In genomic region chr19:57599761-57600383, GRCh38 we compare ENCODE assay signal across 8 cellular contexts. TPM values are rescaled to one million over a fixed set of nuclear protein-coding genes. Genes with fewer than 3 reads are reported as not detected.
DNase-seq lines count a peak whose midpoint lies in the region; ATAC-seq and TF ChIP-seq lines count a peak whose summit lies in the region.

Gene ZNF530, plus strand, starts transcription at chr19:57599885. Its CDS starts 4,461 bp downstream, at chr19:57604346.

- H3K27ac Mint-ChIP-seq in activated CD8-positive, alpha-beta T cell treated with anti-CD3 and anti-CD28 coated beads for 36 hours: peak within 1 kb of the TSS; percentile 87

- DNase-seq in NCI-H748 treated with DMSO at 0.1 percent for 48 hours (lab: John Stamatoyannopoulos, UW): peak; percentile 81
- peak; percentile 94 for DNase-seq in activated CD8-positive, alpha-beta T cell treated with anti-CD3 and anti-CD28 coated beads for 36 hours
- peak; percentile 69 for DNase-seq in effector CD8-positive, alpha-beta T cell (lab: John Stamatoyannopoulos, UW)
- DNase-seq in lower lobe of right lung: peak; percentile 94
- peak; percentile 66 to 79 (median 67) for DNase-seq in stimulated activated CD4-positive, alpha-beta T cell treated with anti-CD3 and anti-CD28 coated beads, TNF-alpha, amount 100 ng/mL, for 1 hour (ENCODE audit: low read depth in 3 of 3, low spot score in 1 of 3)

- no peaks in the 10 kb centered on the region for H3K27me3 Mint-ChIP-seq in activated CD8-positive, alpha-beta T cell treated with anti-CD3 and anti-CD28 coated beads for 36 hours

- peak within 1 kb of the TSS; percentile 74 to 88 (median 83) for H3K9ac ChIP-seq in BLaER1 treated with 17β-estradiol and CSF1 and Interleukin-3, amounts not matched to agents 10 nM and 100 nM

- H3K9me3 ChIP-seq in BLaER1 treated with 17β-estradiol and CSF1 and Interleukin-3, amounts not matched to agents 10 nM and 100 nM (replicated peaks in 1 of 11): peaks cover 8 to 35% (median 20%) of the 10 kb centered on the region in 11 experiments; a peak in 21 of 22 replicates
- H3K9me3 ChIP-seq in lower lobe of right lung: peaks cover 19% of the 10 kb centered on the region

- ATAC-seq in GM19351 (IDR thresholded peaks at IDR 0.05; ENCODE audit: unreplicated experiment) (peak; percentile 98), HG03521 (IDR thresholded peaks at IDR 0.05; ENCODE audit: unreplicated experiment) (peak; percentile 88), lower lobe of right lung (peak; percentile 97 to 99)
- peak; percentile 98 for ATAC-seq in activated CD8-positive, alpha-beta T cell treated with anti-CD3 and anti-CD28 coated beads for 36 hours

- H3K27ac ChIP-seq in BLaER1 treated with 17β-estradiol and CSF1 and Interleukin-3, amounts not matched to agents 10 nM and 100 nM: peak within 1 kb of the TSS; percentile 13 to 76 (median 70); a peak in 21 of 22 replicates
- H3K27ac ChIP-seq in lower lobe of right lung: peak within 1 kb of the TSS; percentile 47

- H3K36me3 Mint-ChIP-seq in activated CD8-positive, alpha-beta T cell treated with anti-CD3 and anti-CD28 coated beads for 36 hours (ENCODE audit: low read depth): peaks cover 40% of the 10 kb centered on the region

- H3K4me3 ChIP-seq in BLaER1 treated with 17β-estradiol and CSF1 and Interleukin-3, amounts not matched to agents 10 nM and 100 nM: peak within 1 kb of the TSS; percentile 74 to 95 (median 88)
- peak within 1 kb of the TSS; percentile 89 for H3K4me3 ChIP-seq in lower lobe of right lung

- POLR2A ChIA-PET in activated CD8-positive, alpha-beta T cell treated with anti-CD3 and anti-CD28 coated beads for 36 hours (lab: Charles Lee): interaction anchor here (0.5 to 1.2 kb wide), 7 partner anchors 11 to 403 kb away, joined by 3 to 4 read pairs (median 3); partner anchors contain the start of genes ZNF606 and ZNF749

- peak within 1 kb of the TSS; percentile 83 for H3K4me3 Mint-ChIP-seq in activated CD8-positive, alpha-beta T cell treated with anti-CD3 and anti-CD28 coated beads for 36 hours

- H3K36me3 ChIP-seq in BLaER1 treated with 17β-estradiol and CSF1 and Interleukin-3, amounts not matched to agents 10 nM and 100 nM: peaks cover 18 to 39% (median 35%) of the 10 kb centered on the region in 11 experiments
- peaks cover 4% of the 10 kb centered on the region for H3K36me3 ChIP-seq in lower lobe of right lung

- H3K4me1 ChIP-seq in BLaER1 treated with 17β-estradiol and CSF1 and Interleukin-3, amounts not matched to agents 10 nM and 100 nM: peaks cover 9 to 19% (median 12%) of the 10 kb centered on the region in 10 experiments
- peaks cover 11% of the 10 kb centered on the region for H3K4me1 ChIP-seq in lower lobe of right lung

- no peaks in the 10 kb centered on the region for H4K20me1 ChIP-seq in BLaER1 treated with 17β-estradiol and CSF1 and Interleukin-3, amounts not matched to agents 10 nM and 100 nM

- CTCF ChIA-PET in activated CD8-positive, alpha-beta T cell treated with anti-CD3 and anti-CD28 coated beads for 36 hours (lab: Charles Lee): no interaction called here

- peaks cover 56% of the 10 kb centered on the region for H3K9me3 Mint-ChIP-seq in activated CD8-positive, alpha-beta T cell treated with anti-CD3 and anti-CD28 coated beads for 36 hours

- no peaks in the 10 kb centered on the region for H3K27me3 ChIP-seq in BLaER1 treated with 17β-estradiol and CSF1 and Interleukin-3, amounts not matched to agents 10 nM and 100 nM
- no peaks in the 10 kb centered on the region for H3K27me3 ChIP-seq in lower lobe of right lung (ENCODE audit: low read depth)

- H3K4me1 Mint-ChIP-seq in activated CD8-positive, alpha-beta T cell treated with anti-CD3 and anti-CD28 coated beads for 36 hours (ENCODE audit: low read depth): peaks cover 18% of the 10 kb centered on the region

- no peak for TF ChIP-seq CTCF in activated CD8-positive, alpha-beta T cell treated with anti-CD3 and anti-CD28 coated beads for 36 hours (IDR thresholded peaks at IDR 0.05)
- no peak for TF ChIP-seq CTCF in lower lobe of right lung (IDR thresholded peaks at IDR 0.05)

- peak within 1 kb of the TSS; percentile 94 to 100 (median 97) for H3K4me2 ChIP-seq in BLaER1 treated with 17β-estradiol and CSF1 and Interleukin-3, amounts not matched to agents 10 nM and 100 nM

- intact Hi-C loops in activated CD8-positive, alpha-beta T cell treated with anti-CD3 and anti-CD28 coated beads for 36 hours (cut with micrococcal nuclease): no loop called here
- intact Hi-C loops in lower lobe of right lung (cut with DNase I): no loop called here

RNA-seq across cellular contexts. Expression of gene ZNF530, which starts in this region (rescaled TPM):
- total RNA-seq in activated CD8-positive, alpha-beta T cell treated with anti-CD3 and anti-CD28 coated beads for 36 hours: 1 to 10 TPM; 6.8 to 7.4 TPM
- total RNA-seq in lower lobe of right lung: 2.0 TPM

Comparison
In these comparisons a context has a peak if more than half of its experiments do, and no peak if none do; other contexts are left out.
1. Peak in every context shown above with its lines: DNase-seq, ATAC-seq, H3K4me3 ChIP-seq and H3K27ac ChIP-seq.